26 cellular contexts compared by ENCODE assay signal in the genomic region with DNA sequence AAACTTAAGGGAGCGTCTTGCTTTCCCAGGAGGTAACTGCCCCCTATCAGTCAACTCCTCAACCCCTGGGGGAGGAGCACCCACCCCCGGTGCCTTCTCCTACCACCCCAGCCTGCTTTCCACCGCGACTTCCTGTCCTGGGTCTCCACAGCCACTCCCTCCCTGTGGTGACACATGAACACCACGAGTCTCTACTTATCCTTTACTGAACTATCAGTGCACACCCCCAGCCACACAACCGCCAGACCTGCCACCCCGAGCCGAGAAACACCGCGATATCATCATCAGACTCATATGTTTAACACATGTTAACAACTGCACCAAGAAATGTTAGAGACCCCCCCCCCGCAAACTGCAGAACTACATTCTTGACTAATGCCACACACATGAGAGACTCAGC. TPM values are rescaled to one million over a fixed set of nuclear protein-coding genes. Genes with fewer than 3 reads are reported as not detected.
DNase-seq lines count a peak whose midpoint lies in the region; ATAC-seq and TF ChIP-seq lines count a peak whose summit lies in the region.
"Had no signal": no experiment of that assay in that cellular context is flagged by ENCODE, and none has a peak within 500 bp of the region (broad histone marks: within the 10 kb centered on the region; RNA-seq: fewer than 3 reads in every experiment).

No MANE protein-coding gene starts in this region.

- DNase-seq in HFF-Myc (ENCODE audit: extremely low read depth, low read depth) (peak; percentile 66), MV-4-11 (lab: John Stamatoyannopoulos, UW) (peak; percentile 29), natural killer cell (no peak), epidermal melanocyte (ENCODE audit: insufficient read length, low spot score) (no peak), SHP77 (lab: John Stamatoyannopoulos, UW) (no peak)
- peak; percentile 43 for DNase-seq in activated CD8-positive, alpha-beta T cell treated with anti-CD3 and anti-CD28 coated beads for 36 hours
- DNase-seq: activated CD4-positive, alpha-beta T cell treated with anti-CD3 and anti-CD28 coated beads for 4 hours; activated naive CD4-positive, alpha-beta T cell treated with Interleukin-2 at 50 U/mL for 16 hours; amygdala; erythroblast; GF-D8; HCEC 1CT; Karpas-422; lower lobe of right lung; NCI-H1092; NCI-H1930; NCI-H526; nephron progenitor cell; pancreas; right cardiac atrium; stimulated activated CD4-positive, alpha-beta T cell treated with anti-CD3 and anti-CD28 coated beads, Interleukin-2, amount 100 ng/mL, for 24 hours; T-helper 1 cell had no signal

- TF ChIP-seq CTCF in HFF-Myc (IDR thresholded peaks at IDR 0.05; ENCODE audit: low read depth, low read length, missing control alignments) (no peak), natural killer cell (IDR thresholded peaks at IDR 0.05) (no peak)
- TF ChIP-seq CTCF in activated CD8-positive, alpha-beta T cell treated with anti-CD3 and anti-CD28 coated beads for 36 hours (IDR thresholded peaks at IDR 0.05): no peak

- H3K9me3 Mint-ChIP-seq in activated CD8-positive, alpha-beta T cell treated with anti-CD3 and anti-CD28 coated beads for 36 hours: no peaks in the 10 kb centered on the region
- no peaks in the 10 kb centered on the region for H3K9me3 Mint-ChIP-seq in natural killer cell
- H3K9me3 Mint-ChIP-seq: nephron progenitor cell had no signal

- CTCF ChIA-PET in activated CD8-positive, alpha-beta T cell treated with anti-CD3 and anti-CD28 coated beads for 36 hours (lab: Charles Lee): interaction anchor here (1.2 to 5.0 kb wide), 3 partner anchors 17 to 102 kb away, joined by 4 to 32 read pairs (median 4); no protein-coding TSS in a partner anchor

- POLR2A ChIA-PET in activated CD8-positive, alpha-beta T cell treated with anti-CD3 and anti-CD28 coated beads for 36 hours (lab: Charles Lee): no interaction called here

- no peak overlapping the region for H3K4me3 Mint-ChIP-seq in activated CD8-positive, alpha-beta T cell treated with anti-CD3 and anti-CD28 coated beads for 36 hours
- H3K4me3 Mint-ChIP-seq in natural killer cell: peak overlapping the region; percentile 0
- H3K4me3 Mint-ChIP-seq: nephron progenitor cell had no signal

- no peak overlapping the region for H3K4me3 ChIP-seq in HFF-Myc (replicated peaks; ENCODE audit: low read depth, low read length)
- H3K4me3 ChIP-seq: BLaER1 treated with 17β-estradiol and CSF1 and Interleukin-3, amounts not matched to agents 10 nM and 100 nM; lower lobe of right lung; pancreas; SJSA1; tibial nerve had no signal

- ATAC-seq in activated CD8-positive, alpha-beta T cell treated with anti-CD3 and anti-CD28 coated beads for 36 hours: peak; percentile 67
- ATAC-seq in natural killer cell: peak; percentile 25 to 87 (median 78)
- ATAC-seq in HG03432 (IDR thresholded peaks at IDR 0.05; ENCODE audit: unreplicated experiment): no peak
- ATAC-seq: lower lobe of right lung, pancreas, right cardiac atrium had no signal

- intact Hi-C loops in activated CD8-positive, alpha-beta T cell treated with anti-CD3 and anti-CD28 coated beads for 36 hours (cut with micrococcal nuclease): no loop called here
- intact Hi-C loops in natural killer cell (cut with micrococcal nuclease): no loop called here

- no peaks in the 10 kb centered on the region for H3K36me3 Mint-ChIP-seq in activated CD8-positive, alpha-beta T cell treated with anti-CD3 and anti-CD28 coated beads for 36 hours (ENCODE audit: low read depth)
- no peaks in the 10 kb centered on the region for H3K36me3 Mint-ChIP-seq in natural killer cell

- H3K27ac Mint-ChIP-seq in activated CD8-positive, alpha-beta T cell treated with anti-CD3 and anti-CD28 coated beads for 36 hours: no peak overlapping the region
- peak overlapping the region in 1 of 2 donors; percentile 40 for H3K27ac Mint-ChIP-seq in natural killer cell
- H3K27ac Mint-ChIP-seq: nephron progenitor cell had no signal

- H3K4me1 Mint-ChIP-seq in activated CD8-positive, alpha-beta T cell treated with anti-CD3 and anti-CD28 coated beads for 36 hours (ENCODE audit: low read depth): peaks cover 19% of the 10 kb centered on the region
- peaks cover 20 to 24% of the 10 kb centered on the region in 2 donors for H3K4me1 Mint-ChIP-seq in natural killer cell

- peaks cover 13% of the 10 kb centered on the region for H3K27me3 Mint-ChIP-seq in activated CD8-positive, alpha-beta T cell treated with anti-CD3 and anti-CD28 coated beads for 36 hours
- peaks cover 12 to 20% of the 10 kb centered on the region in 2 donors for H3K27me3 Mint-ChIP-seq in natural killer cell (ENCODE audit: low read depth in 2 of 2)

RNA-seq across cellular contexts. Expression of gene LONRF2, which starts 43.3 kb away (rescaled TPM):
- under 1 TPM; 0.04 to 0.20 TPM for total RNA-seq in activated CD8-positive, alpha-beta T cell treated with anti-CD3 and anti-CD28 coated beads for 36 hours
- total RNA-seq in natural killer cell: not detected
- total RNA-seq: SJSA1 had no signal

Comparison
In these comparisons a context has a peak if more than half of its experiments do, and no peak if none do; other contexts are left out.
1. DNase-seq: peak in HFF-Myc (single experiment), MV-4-11 (single experiment) and activated CD8-positive, alpha-beta T cell treated with anti-CD3 and anti-CD28 coated beads for 36 hours (single experiment); none in natural killer cell (single experiment), epidermal melanocyte (single experiment) and SHP77 (0 of 2).